ENCODE assay signal across 23 cellular contexts in genomic region chr4:2428496-2429213, GRCh38. TPM values are rescaled to one million over a fixed set of nuclear protein-coding genes. Genes with fewer than 3 reads are reported as not detected.
"Had no signal": no experiment of that assay in that cellular context is flagged by ENCODE, and none has a peak within 500 bp of the region (broad histone marks: within the 10 kb centered on the region; RNA-seq: fewer than 3 reads in every experiment).

No MANE protein-coding gene starts in this region.

- ATAC-seq: activated CD8-positive, alpha-beta memory T cell treated with anti-CD3 and anti-CD28 coated beads, Interleukin-2, amount 10 ng/mL, durations not matched to agents 7 days and 5 days; activated naive CD4-positive, alpha-beta T cell treated with anti-CD3 and anti-CD28 coated beads, Interleukin-2, amount 50 U/mL, for 72 hours; T-cell had no signal

- H3K36me3 Mint-ChIP-seq: activated CD4-positive, alpha-beta memory T cell treated with anti-CD3 and anti-CD28 coated beads for 36 hours; activated CD8-positive, alpha-beta memory T cell treated with anti-CD3 and anti-CD28 coated beads, Interleukin-2, amount 10 ng/mL, durations not matched to agents 7 days and 5 days; activated naive CD4-positive, alpha-beta T cell treated with anti-CD3 and anti-CD28 coated beads, Interleukin-2, amount 50 U/mL, for 72 hours; mesothelial cell of epicardium; T-cell had no signal

- H3K4me1 Mint-ChIP-seq: activated CD8-positive, alpha-beta memory T cell treated with anti-CD3 and anti-CD28 coated beads, Interleukin-2, amount 10 ng/mL, durations not matched to agents 7 days and 5 days; mesothelial cell of epicardium; T-cell had no signal

- H3K27ac Mint-ChIP-seq: activated CD4-positive, alpha-beta memory T cell treated with anti-CD3 and anti-CD28 coated beads for 36 hours; activated CD8-positive, alpha-beta memory T cell treated with anti-CD3 and anti-CD28 coated beads, Interleukin-2, amount 10 ng/mL, durations not matched to agents 7 days and 5 days; activated T-cell treated with anti-CD3 and anti-CD28 coated beads, Interleukin-2, amount 50 U/mL, for 24 hours; mesothelial cell of epicardium; T-cell had no signal

- H3K4me3 ChIP-seq: esophagus muscularis mucosa, lung, pancreas, sigmoid colon, thyroid gland, vagina had no signal

- H3K9me3 ChIP-seq: pancreas, sigmoid colon, thyroid gland, vagina had no signal

- H3K4me1 ChIP-seq: esophagus muscularis mucosa, sigmoid colon, thyroid gland, vagina had no signal

- H3K27me3 Mint-ChIP-seq: activated CD4-positive, alpha-beta memory T cell treated with anti-CD3 and anti-CD28 coated beads for 36 hours; activated CD8-positive, alpha-beta memory T cell treated with anti-CD3 and anti-CD28 coated beads, Interleukin-2, amount 10 ng/mL, durations not matched to agents 7 days and 5 days; activated T-cell treated with anti-CD3 and anti-CD28 coated beads, Interleukin-2, amount 50 U/mL, for 24 hours had no signal

- FAIRE-seq: colon, endometrium, pancreas had no signal

- H3K4me3 Mint-ChIP-seq: activated CD4-positive, alpha-beta memory T cell treated with anti-CD3 and anti-CD28 coated beads for 36 hours; activated CD8-positive, alpha-beta memory T cell treated with anti-CD3 and anti-CD28 coated beads, Interleukin-2, amount 10 ng/mL, durations not matched to agents 7 days and 5 days; activated T-cell treated with anti-CD3 and anti-CD28 coated beads, Interleukin-2, amount 50 U/mL, for 24 hours; mesothelial cell of epicardium; T-cell had no signal

- H3K27me3 ChIP-seq: pancreas, thyroid gland, vagina had no signal

- H3K27ac ChIP-seq: esophagus muscularis mucosa, pancreas, sigmoid colon, thyroid gland, vagina had no signal

- H3K36me3 ChIP-seq: esophagus muscularis mucosa, pancreas, sigmoid colon, thyroid gland, vagina had no signal

- DNase-seq: activated CD4-positive, alpha-beta memory T cell treated with anti-CD3 and anti-CD28 coated beads for 36 hours; activated CD4-positive, alpha-beta T cell treated with anti-CD3 and anti-CD28 coated beads for 1 hour; activated CD8-positive, alpha-beta memory T cell treated with anti-CD3 and anti-CD28 coated beads, Interleukin-2, amount 10 ng/mL, durations not matched to agents 7 days and 5 days; activated gamma-delta T cell; activated T-cell treated with anti-CD3 and anti-CD28 coated beads, Interleukin-2, amount 50 U/mL, for 24 hours; amniotic stem cell; sigmoid colon; stimulated activated CD4-positive, alpha-beta T cell treated with anti-CD3 and anti-CD28 coated beads, Interleukin-1b, Interleukin-23, amount 100 ng/mL, for 48 hours; T-cell; T1000; thyroid gland had no signal

- H3K9me3 Mint-ChIP-seq: activated CD4-positive, alpha-beta memory T cell treated with anti-CD3 and anti-CD28 coated beads for 36 hours; activated naive CD4-positive, alpha-beta T cell treated with anti-CD3 and anti-CD28 coated beads, Interleukin-2, amount 50 U/mL, for 72 hours; activated T-cell treated with anti-CD3 and anti-CD28 coated beads, Interleukin-2, amount 50 U/mL, for 24 hours; mesothelial cell of epicardium; T-cell had no signal

RNA-seq across cellular contexts. Expression of gene CFAP99, which starts 9.9 kb away (rescaled TPM):
- total RNA-seq: activated CD4-positive, alpha-beta memory T cell treated with anti-CD3 and anti-CD28 coated beads for 36 hours; activated CD8-positive, alpha-beta memory T cell treated with anti-CD3 and anti-CD28 coated beads, Interleukin-2, amount 10 ng/mL, durations not matched to agents 7 days and 5 days; activated naive CD4-positive, alpha-beta T cell treated with anti-CD3 and anti-CD28 coated beads, Interleukin-2, amount 50 U/mL, for 72 hours; cardiac septum; fibroblast of villous mesenchyme; glomerular endothelial cell; mesothelial cell of epicardium; sigmoid colon; vagina had no signal
- polyA plus RNA-seq: neural cell had no signal
